23 cellular contexts compared by ENCODE assay signal in genomic region chr15:81411056-81411455, GRCh38. TPM values are rescaled to one million over a fixed set of nuclear protein-coding genes. Genes with fewer than 3 reads are reported as not detected.
DNase-seq lines count a peak whose midpoint lies in the region; ATAC-seq and TF ChIP-seq lines count a peak whose summit lies in the region.
"Had no signal": no experiment of that assay in that cellular context is flagged by ENCODE, and none has a peak within 500 bp of the region (broad histone marks: within the 10 kb centered on the region; RNA-seq: fewer than 3 reads in every experiment).

No MANE protein-coding gene starts in this region.

- no peaks in the 10 kb centered on the region for H3K36me3 Mint-ChIP-seq in nephron (ENCODE audit: low read depth)
- H3K36me3 Mint-ChIP-seq: CD4-positive, alpha-beta memory T cell; naive thymus-derived CD8-positive, alpha-beta T cell had no signal

- H3K27me3 ChIP-seq in HCT116 (ENCODE audit: insufficient read depth, low read length) (peaks cover 15% of the 10 kb centered on the region), adrenal gland (peaks cover 12% of the 10 kb centered on the region)
- H3K27me3 ChIP-seq: body of pancreas, pancreas, upper lobe of left lung had no signal

- DNase-seq in AG20443 (ENCODE audit: low spot score), result peak; percentile 11
- DNase-seq in HCT116 (ENCODE audit: low read depth, low spot score), result no peak
- no peak for DNase-seq in choroid plexus epithelial cell (ENCODE audit: low read depth)
- DNase-seq in adrenal gland, result no peak
- DNase-seq: activated B cell treated with CpG ODN at 0.5 μM for 24 hours; activated CD4-positive, alpha-beta T cell treated with anti-CD3 and anti-CD28 coated beads, Interleukin-2, amount 50 U/mL, for 48 hours; activated effector memory CD4-positive, alpha-beta T cell treated with anti-CD3 and anti-CD28 coated beads, Interleukin-2, amount 50 U/mL, for 16 hours; activated T-cell treated with anti-CD3 and anti-CD28 coated beads for 4 hours; esophagus squamous epithelium; stimulated activated CD8-positive, alpha-beta memory T cell treated with anti-CD3 and anti-CD28 coated beads, Interleukin-4, amount 100 ng/mL, for 48 hours had no signal

- no peak overlapping the region for H3K4me2 ChIP-seq in HCT116 (ENCODE audit: low read length)

- H3K79me2 ChIP-seq in HCT116 (ENCODE audit: insufficient read depth, low read length), result no peaks in the 10 kb centered on the region

- H3K9ac ChIP-seq in HCT116 (ENCODE audit: low read length), result no peak overlapping the region

- TF ChIP-seq CTCF in HCT116 (IDR thresholded peaks at IDR 0.05 in 2 of 3, conservative IDR thresholded peaks at IDR 0.05 in 1 of 3; ENCODE audit: borderline replicate concordance in 1 of 3, insufficient read depth in 1 of 3, low read depth in 2 of 3, low read length in 2 of 3) (peak in 2 of 3 experiments; percentile 35 to 47; a peak in 4 of 6 replicates), choroid plexus epithelial cell (conservative IDR thresholded peaks at IDR 0.05; ENCODE audit: low read depth, low read length) (peak; percentile 42), nephron (IDR thresholded peaks at IDR 0.05; ENCODE audit: unreplicated experiment in 3 of 3) (no peak), adrenal gland (IDR thresholded peaks at IDR 0.05) (no peak)

- no peak for TF ChIP-seq POLR2A in HCT116 (IDR thresholded peaks at IDR 0.05; ENCODE audit: borderline replicate concordance, extremely low read depth, insufficient read depth, insufficient read length)
- TF ChIP-seq POLR2A in adrenal gland (IDR thresholded peaks at IDR 0.05), result no peak

- H3K9me3 ChIP-seq in HCT116 (ENCODE audit: control insufficient read depth in 1 of 2, insufficient read depth in 1 of 2, low read depth in 1 of 2, low read length in 2 of 2) (no peaks in the 10 kb centered on the region), adrenal gland (replicated peaks in 1 of 3) (no peaks in the 10 kb centered on the region)
- H3K9me3 ChIP-seq: body of pancreas, pancreas, upper lobe of left lung had no signal

- WGBS in adrenal gland, 4 donors, result 64 to 80% (median 69%) methylated on average over 2 of the region's 2 CpGs

- H2AFZ ChIP-seq in HCT116 (ENCODE audit: low read depth, low read length, poor library complexity, severe bottlenecking), result no peak overlapping the region

- H3K9me3 Mint-ChIP-seq in nephron, result no peaks in the 10 kb centered on the region
- H3K9me3 Mint-ChIP-seq: activated B cell treated with CpG ODN at 0.5 μM for 24 hours; effector memory CD8-positive, alpha-beta T cell had no signal

- RAD21 ChIA-PET in HCT116 (lab: Charles Lee; ENCODE audit: low non-redundant PET in 1 of 2, low total read pairs in 2 of 2, uncharacterized antibody in 2 of 2, unreplicated experiment in 2 of 2), result no interaction called here

- no peaks in the 10 kb centered on the region for H3K9me2 ChIP-seq in HCT116 (ENCODE audit: insufficient read depth)

- H3K36me3 ChIP-seq in HCT116 (ENCODE audit: control insufficient read depth in 1 of 2, insufficient read depth in 2 of 2, low read length in 2 of 2) (no peaks in the 10 kb centered on the region), adrenal gland (replicated peaks in 1 of 2) (no peaks in the 10 kb centered on the region)
- H3K36me3 ChIP-seq: esophagus squamous epithelium, pancreas, upper lobe of left lung had no signal

- peaks cover 17% of the 10 kb centered on the region for H3K27me3 Mint-ChIP-seq in nephron (ENCODE audit: low read depth)

- H3K27ac Mint-ChIP-seq in nephron, result peak overlapping the region in 1 of 3 experiments; percentile 0
- H3K27ac Mint-ChIP-seq: activated B cell treated with CpG ODN at 0.5 μM for 24 hours; effector memory CD8-positive, alpha-beta T cell; IgD-negative memory B cell had no signal

- CTCF ChIA-PET in HCT116 (lab: Charles Lee), result interaction anchor here (0.6 to 2.0 kb wide), 8 partner anchors 135 to 731 kb away, joined by 3 to 12 read pairs (median 4); no protein-coding TSS in a partner anchor

- peaks cover 23% of the 10 kb centered on the region for H3K4me1 Mint-ChIP-seq in nephron
- H3K4me1 Mint-ChIP-seq: activated B cell treated with CpG ODN at 0.5 μM for 24 hours had no signal

- H3K27ac ChIP-seq in HCT116 (ENCODE audit: low read depth, low read length) (no peak overlapping the region), adrenal gland (no peak overlapping the region)
- H3K27ac ChIP-seq: body of pancreas, esophagus squamous epithelium, pancreas, upper lobe of left lung had no signal

- ATAC-seq in HCT116 (peak; percentile 82), GM18519 (IDR thresholded peaks at IDR 0.05; ENCODE audit: low FRiP score, unreplicated experiment) (no peak), GM18873 (IDR thresholded peaks at IDR 0.05; ENCODE audit: low FRiP score, unreplicated experiment) (no peak)

- no peak overlapping the region for H3K4me3 ChIP-seq in HCT116 (replicated peaks in 1 of 2; ENCODE audit: low read depth in 1 of 2, low read length in 2 of 2)
- H3K4me3 ChIP-seq in choroid plexus epithelial cell (ENCODE audit: low read depth, low read length), result no peak overlapping the region
- H3K4me3 ChIP-seq in adrenal gland, result no peak overlapping the region
- H3K4me3 ChIP-seq: body of pancreas, esophagus squamous epithelium, pancreas, upper lobe of left lung had no signal

- no peak for TF ChIP-seq RAD21 in HCT116 (IDR thresholded peaks at IDR 0.05; ENCODE audit: low read depth)

- no peaks in the 10 kb centered on the region for H4K20me1 ChIP-seq in HCT116 (ENCODE audit: insufficient read depth)

- peak overlapping the region in 2 of 3 experiments; percentile 25 to 42 for H3K4me3 Mint-ChIP-seq in nephron
- H3K4me3 Mint-ChIP-seq: activated B cell treated with CpG ODN at 0.5 μM for 24 hours; effector memory CD8-positive, alpha-beta T cell; IgD-negative memory B cell; naive thymus-derived CD8-positive, alpha-beta T cell had no signal

- H3K4me1 ChIP-seq in HCT116 (ENCODE audit: control insufficient read depth in 1 of 2, insufficient read depth in 2 of 2, low read length in 2 of 2), result no peaks in the 10 kb centered on the region
- no peaks in the 10 kb centered on the region for H3K4me1 ChIP-seq in adrenal gland (replicated peaks in 1 of 2)
- H3K4me1 ChIP-seq: body of pancreas, pancreas had no signal

- POLR2A ChIA-PET in HCT116 (lab: Charles Lee), result no interaction called here

- intact Hi-C loops in HCT116 (cut with micrococcal nuclease), result loop anchor here (5.0 to 10.0 kb wide), 2 partner anchors 524 to 786 kb away; no protein-coding TSS in a partner anchor
- intact Hi-C loops in adrenal gland (cut with DNase I), result no loop called here

- no TSS peak for BruUV-seq in HCT116 (replicated peaks; lab: Mats Ljungman, UMichigan)

TF ChIP-seq in HCT116, 20 proteins besides CTCF, POLR2A, EP300 and RAD21:
- no peak for TF ChIP-seq ZBTB33 (IDR thresholded peaks at IDR 0.05; ENCODE audit: extremely low read depth, insufficient replicate concordance, low read length)
- TF ChIP-seq CEBPB (IDR thresholded peaks at IDR 0.05; ENCODE audit: low read depth), result no peak
- no peak for TF ChIP-seq EGR1 (IDR thresholded peaks at IDR 0.05; ENCODE audit: low read depth)
- no peak for TF ChIP-seq POLR2AphosphoS5 (IDR thresholded peaks at IDR 0.05; ENCODE audit: low read depth, low read length)
- TF ChIP-seq, protein P1, sequence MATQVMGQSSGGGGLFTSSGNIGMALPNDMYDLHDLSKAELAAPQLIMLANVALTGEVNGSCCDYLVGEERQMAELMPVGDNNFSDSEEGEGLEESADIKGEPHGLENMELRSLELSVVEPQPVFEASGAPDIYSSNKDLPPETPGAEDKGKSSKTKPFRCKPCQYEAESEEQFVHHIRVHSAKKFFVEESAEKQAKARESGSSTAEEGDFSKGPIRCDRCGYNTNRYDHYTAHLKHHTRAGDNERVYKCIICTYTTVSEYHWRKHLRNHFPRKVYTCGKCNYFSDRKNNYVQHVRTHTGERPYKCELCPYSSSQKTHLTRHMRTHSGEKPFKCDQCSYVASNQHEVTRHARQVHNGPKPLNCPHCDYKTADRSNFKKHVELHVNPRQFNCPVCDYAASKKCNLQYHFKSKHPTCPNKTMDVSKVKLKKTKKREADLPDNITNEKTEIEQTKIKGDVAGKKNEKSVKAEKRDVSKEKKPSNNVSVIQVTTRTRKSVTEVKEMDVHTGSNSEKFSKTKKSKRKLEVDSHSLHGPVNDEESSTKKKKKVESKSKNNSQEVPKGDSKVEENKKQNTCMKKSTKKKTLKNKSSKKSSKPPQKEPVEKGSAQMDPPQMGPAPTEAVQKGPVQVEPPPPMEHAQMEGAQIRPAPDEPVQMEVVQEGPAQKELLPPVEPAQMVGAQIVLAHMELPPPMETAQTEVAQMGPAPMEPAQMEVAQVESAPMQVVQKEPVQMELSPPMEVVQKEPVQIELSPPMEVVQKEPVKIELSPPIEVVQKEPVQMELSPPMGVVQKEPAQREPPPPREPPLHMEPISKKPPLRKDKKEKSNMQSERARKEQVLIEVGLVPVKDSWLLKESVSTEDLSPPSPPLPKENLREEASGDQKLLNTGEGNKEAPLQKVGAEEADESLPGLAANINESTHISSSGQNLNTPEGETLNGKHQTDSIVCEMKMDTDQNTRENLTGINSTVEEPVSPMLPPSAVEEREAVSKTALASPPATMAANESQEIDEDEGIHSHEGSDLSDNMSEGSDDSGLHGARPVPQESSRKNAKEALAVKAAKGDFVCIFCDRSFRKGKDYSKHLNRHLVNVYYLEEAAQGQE (IDR thresholded peaks at IDR 0.05; ENCODE audit: low read depth), result no peak
- TF ChIP-seq JUND (IDR thresholded peaks at IDR 0.05), result no peak

RNA-seq across cellular contexts. Expression of gene TMC3, which starts 37.0 kb away (rescaled TPM):
- not detected for total RNA-seq in HCT116 (2021; ENCODE audit: unreplicated experiment)
- polyA plus RNA-seq in HCT116 (2012), result 0.01 TPM in 1 of 2 replicates, not detected in the other
- total RNA-seq in adrenal gland, result not detected
- under 1 TPM; 0.03 to 0.08 (median 0.04) TPM for polyA plus RNA-seq in adrenal gland
- total RNA-seq: activated B cell treated with CpG ODN at 0.5 μM for 24 hours; CD4-positive, alpha-beta memory T cell; esophagus squamous epithelium; left cardiac atrium; MCF 10A; naive thymus-derived CD8-positive, alpha-beta T cell; RPMI7951; upper lobe of left lung had no signal

Comparison
In these comparisons a context has a peak if more than half of its experiments do, and no peak if none do; other contexts are left out.
1. CTCF ChIP-seq: peak in HCT116 (2 of 3) and choroid plexus epithelial cell (single experiment); none in nephron (0 of 3) and adrenal gland (0 of 6).